Comparison of ENCODE assay signal across 8 cellular contexts in genomic region chrX:134374294-134374693, GRCh38. TPM values are rescaled to one million over a fixed set of nuclear protein-coding genes. Genes with fewer than 3 reads are reported as not detected.
DNase-seq lines count a peak whose midpoint lies in the region; ATAC-seq, FAIRE-seq and TF ChIP-seq lines count a peak whose summit lies in the region.

No MANE protein-coding gene starts in this region.

- H3K4me3 ChIP-seq in OCI-LY1 (ENCODE audit: low read depth, low read length, poor library complexity, severe bottlenecking) (peak overlapping the region; percentile 96), H1 (ENCODE audit: extremely low read depth in 1 of 4, insufficient read depth in 2 of 4, low read depth in 3 of 4, low read length in 4 of 4) (peak overlapping the region; percentile 67 to 99 (median 82)), ovary (peak overlapping the region; percentile 54)

- H3F3A ChIP-seq in OCI-LY1 (ENCODE audit: insufficient read depth, low read length) = no peaks in the 10 kb centered on the region

- no peaks in the 10 kb centered on the region for H3K36me3 ChIP-seq in ES-I3 (ENCODE audit: insufficient read depth, low read length)
- H3K36me3 ChIP-seq in OCI-LY1 (ENCODE audit: insufficient read depth, low read length) = peaks cover 12% of the 10 kb centered on the region
- H3K36me3 ChIP-seq in H1 (ENCODE audit: control insufficient read depth in 2 of 4, insufficient read depth in 4 of 4, low read length in 3 of 4) = peaks cover 0 to 17% (median 1%) of the 10 kb centered on the region in 4 experiments; a peak in 1 of 8 replicates
- H3K36me3 ChIP-seq in ovary = no peaks in the 10 kb centered on the region

- peak overlapping the region; percentile 81 for H3K4me2 ChIP-seq in OCI-LY1 (ENCODE audit: low read length)
- H3K4me2 ChIP-seq in H1 (ENCODE audit: insufficient read depth in 1 of 2, low read depth in 2 of 2, low read length in 2 of 2) = peak overlapping the region; percentile 65; a peak in 3 of 4 replicates

- peak overlapping the region; percentile 65; the same call in 1 of the 2 replicates for H3K9ac ChIP-seq in ES-I3 (ENCODE audit: low read depth, low read length)
- peak overlapping the region; percentile 99 for H3K9ac ChIP-seq in OCI-LY1 (ENCODE audit: low read length)
- H3K9ac ChIP-seq in H1 (replicated peaks in 1 of 4; ENCODE audit: extremely low read depth in 1 of 4, low read depth in 3 of 4, low read length in 3 of 4) = peak overlapping the region in 3 of 4 experiments; percentile 13 to 72 (median 54); a peak in 3 of 7 replicates

- H3K27me3 ChIP-seq in OCI-LY1 (ENCODE audit: insufficient read depth, low read length) (no peaks in the 10 kb centered on the region), H1 (replicated peaks in 1 of 4; ENCODE audit: control insufficient read depth in 3 of 4, extremely low read depth in 1 of 4, insufficient read depth in 3 of 4, low read length in 3 of 4) (no peaks in the 10 kb centered on the region), ovary (no peaks in the 10 kb centered on the region)

- no peak for FAIRE-seq in H1 (lab: Jason Lieb, UNC)

- H3K79me2 ChIP-seq in OCI-LY1 (ENCODE audit: insufficient read depth, low read length) (peaks cover 51% of the 10 kb centered on the region), H1 (ENCODE audit: control insufficient read depth in 1 of 2, insufficient read depth in 2 of 2, low read length in 2 of 2) (peaks cover 0 to 47% of the 10 kb centered on the region in 2 experiments; a peak in 3 of 4 replicates)

- no peak overlapping the region for H3K23ac ChIP-seq in H1 (ENCODE audit: insufficient read length)

- H4K91ac ChIP-seq in H1 (replicated peaks; ENCODE audit: insufficient read length, low read length) = no peak overlapping the region

- H3K9me2 ChIP-seq in OCI-LY1 (ENCODE audit: low read depth, low read length) = no peaks in the 10 kb centered on the region

- H3K56ac ChIP-seq in H1 (replicated peaks; ENCODE audit: insufficient read length, low read depth, low read length) = no peak overlapping the region

- TF ChIP-seq EP300 in H1 (IDR thresholded peaks at IDR 0.05; ENCODE audit: borderline replicate concordance in 1 of 2, low read depth in 2 of 2, low read length in 2 of 2) (no peak), ovary (IDR thresholded peaks at IDR 0.05) (no peak)

- WGBS in H1 (ENCODE audit: extremely low coverage in 1 of 2, insufficient coverage in 1 of 2, insufficient read length in 1 of 2, insufficient replicate concordance in 2 of 2, low coverage in 1 of 2, low lambda C conversion rate in 2 of 2, missing lambda C conversion rate in 1 of 2), 2 experiments = 3% methylated on average over 9 of the region's 9 CpGs; no CpG with 5 or more reads in 1 of the 2 experiments
- 26 to 38% (median 27%) methylated on average over 9 of the region's 9 CpGs for WGBS in ovary, 3 donors

- H2BK12ac ChIP-seq in H1 (ENCODE audit: low read depth, low read length) = no peak overlapping the region

- no peak overlapping the region for H3K18ac ChIP-seq in H1 (ENCODE audit: extremely low read depth, low read length)

- no peak overlapping the region for H2BK20ac ChIP-seq in H1 (ENCODE audit: low read length)

- POLR2A ChIA-PET in H1 (lab: Charles Lee; ENCODE audit: partially characterized antibody) = no interaction called here

- TF ChIP-seq POLR2A in H1 (IDR thresholded peaks at IDR 0.05; ENCODE audit: control extremely low read depth in 1 of 2, low read depth in 2 of 2, low read length in 2 of 2) (no peak), ovary (IDR thresholded peaks at IDR 0.05) (no peak)

- no peak overlapping the region for H2BK120ac ChIP-seq in H1 (replicated peaks; ENCODE audit: low read depth, low read length)

- ATAC-seq in HG03442 (IDR thresholded peaks at IDR 0.05; ENCODE audit: unreplicated experiment) (no peak), GM21576 (IDR thresholded peaks at IDR 0.05; ENCODE audit: unreplicated experiment) (no peak), GM21717 (IDR thresholded peaks at IDR 0.05; ENCODE audit: unreplicated experiment) (no peak)

- DNase-seq in H1 (ENCODE audit: low read depth in 1 of 2, low spot score in 2 of 2) (no peak), ovary (no peak), KG1 (lab: John Stamatoyannopoulos, UW) (no peak)

- no peak for TF ChIP-seq CTCF in OCI-LY1 (IDR thresholded peaks at IDR 0.05; ENCODE audit: low read length)
- no peak for TF ChIP-seq CTCF in H1 (IDR thresholded peaks at IDR 0.05; ENCODE audit: control extremely low read depth in 1 of 3, insufficient read depth in 1 of 3, low read depth in 1 of 3, low read length in 3 of 3)
- TF ChIP-seq CTCF in ovary (IDR thresholded peaks at IDR 0.05) = no peak

- no peak overlapping the region for H3K4ac ChIP-seq in H1 (replicated peaks; ENCODE audit: insufficient read length, low read depth, low read length)

- CTCF ChIA-PET in H1 (lab: Charles Lee; ENCODE audit: partially characterized antibody) = no interaction called here

- H3K4me1 ChIP-seq in ES-I3 (ENCODE audit: insufficient read depth, low read length) (peaks cover 8% of the 10 kb centered on the region; the same call in 1 of the 2 replicates), OCI-LY1 (ENCODE audit: insufficient read depth, low read length, severe bottlenecking) (peaks cover 39% of the 10 kb centered on the region), H1 (replicated peaks in 1 of 4; ENCODE audit: control insufficient read depth in 3 of 4, insufficient read depth in 4 of 4, low read length in 3 of 4) (peaks cover 0 to 2% (median 0%) of the 10 kb centered on the region in 4 experiments; a peak in 1 of 7 replicates), ovary (ENCODE audit: insufficient read depth) (peaks cover 2% of the 10 kb centered on the region)

- no peaks in the 10 kb centered on the region for H3K9me3 ChIP-seq in ES-I3 (ENCODE audit: control insufficient read depth, insufficient read depth, low read length)
- no peaks in the 10 kb centered on the region for H3K9me3 ChIP-seq in OCI-LY1 (ENCODE audit: low read length)
- H3K9me3 ChIP-seq in H1 (ENCODE audit: insufficient read depth in 2 of 2, low read depth in 1 of 2, low read length in 1 of 2) = no peaks in the 10 kb centered on the region
- no peaks in the 10 kb centered on the region for H3K9me3 ChIP-seq in ovary

- no peaks in the 10 kb centered on the region for H4K20me1 ChIP-seq in OCI-LY1 (ENCODE audit: insufficient read depth, low read length)
- no peaks in the 10 kb centered on the region for H4K20me1 ChIP-seq in H1 (replicated peaks in 1 of 2; ENCODE audit: control insufficient read depth in 1 of 2, insufficient read depth in 2 of 2, low read length in 2 of 2)

- H3K14ac ChIP-seq in H1 (ENCODE audit: insufficient read length) = no peak overlapping the region

- no peak overlapping the region for H4K5ac ChIP-seq in H1 (ENCODE audit: insufficient read length, low read depth, low read length)

- no peak overlapping the region for H2BK15ac ChIP-seq in H1 (ENCODE audit: low read length)

- intact Hi-C loops in ovary (cut with DNase I) = no loop called here

- H4K8ac ChIP-seq in H1 (ENCODE audit: extremely low read depth, insufficient read depth, low read length) = no peak overlapping the region

- TF ChIP-seq RAD21 in H1 (IDR thresholded peaks at IDR 0.05 in 1 of 2, conservative IDR thresholded peaks at IDR 0.05 in 1 of 2; ENCODE audit: low read depth in 2 of 2, low read length in 2 of 2) = no peak

- H3K79me1 ChIP-seq in H1 (ENCODE audit: low read depth, low read length) = no peaks in the 10 kb centered on the region

- no peak overlapping the region for H2BK5ac ChIP-seq in H1 (ENCODE audit: low read depth, low read length)

- no peaks in the 10 kb centered on the region for H3K23me2 ChIP-seq in H1 (ENCODE audit: low read depth, low read length)

- no peak overlapping the region for H2AFZ ChIP-seq in OCI-LY1 (ENCODE audit: low read length)
- H2AFZ ChIP-seq in H1 (ENCODE audit: low read length) = no peak overlapping the region

- H3K27ac ChIP-seq in OCI-LY1 (ENCODE audit: low read depth, low read length, poor library complexity, severe bottlenecking) = peak overlapping the region; percentile 95
- H3K27ac ChIP-seq in H1 (ENCODE audit: low read depth, low read length) = no peak overlapping the region
- H3K27ac ChIP-seq in ovary = peak overlapping the region in 1 of 2 donors; percentile 91

- H2AK5ac ChIP-seq in H1 (ENCODE audit: low read depth, low read length) = no peak overlapping the region

TF ChIP-seq in H1, 55 proteins besides CTCF, POLR2A, EP300 and RAD21:
- TF ChIP-seq BRCA1 (IDR thresholded peaks at IDR 0.05; ENCODE audit: low read depth, low read length) (no peak), NRF1 (IDR thresholded peaks at IDR 0.05; ENCODE audit: low read depth, low read length) (no peak), RFX5 (IDR thresholded peaks at IDR 0.05; ENCODE audit: borderline replicate concordance, low read depth, low read length) (no peak), NANOG (IDR thresholded peaks at IDR 0.05; ENCODE audit: insufficient read depth, low read depth, low read length, poor library complexity, severe bottlenecking) (no peak), CHD1 (IDR thresholded peaks at IDR 0.05; ENCODE audit: low read depth, low read length) (no peak), TCF12 (IDR thresholded peaks at IDR 0.05; ENCODE audit: low read depth, low read length) (no peak), FOSL1 (IDR thresholded peaks at IDR 0.05; ENCODE audit: insufficient read depth, low read depth, low read length) (no peak), SP2 (IDR thresholded peaks at IDR 0.05; ENCODE audit: low read length) (no peak), RBBP5 (IDR thresholded peaks at IDR 0.05; ENCODE audit: borderline replicate concordance, low read depth, low read length) (no peak), RXRA (IDR thresholded peaks at IDR 0.05; ENCODE audit: insufficient read depth, low read depth, low read length) (no peak), GABPA (IDR thresholded peaks at IDR 0.05; ENCODE audit: borderline replicate concordance, insufficient read depth, low read length) (no peak)

RNA-seq across cellular contexts. Expression of gene PHF6, which starts 1.2 kb away (rescaled TPM):
- 55.1 and 56.7 TPM in 2 replicates for total RNA-seq in H1 (2021; fragmentation: NEBNext Ultra II Directional; extraction: Animal tissue kit (Norgen Biotek cat#: 25700))
- polyA plus RNA-seq in H1 (2011; rRNA removed) (5.8 and 9.2 TPM in 2 replicates), ovary (10 to 100 TPM; 14.6 to 24.2 TPM)
- polyA plus RNA-seq in H1 (2011; cell fraction: cytosol; rRNA removed) = 14.4 TPM
- polyA plus RNA-seq in H1 (2011; cell fraction: nucleus; rRNA removed) = 4.8 TPM
- 16.2 to 39.1 TPM (median 19.8 TPM) in 4 replicates for polyA plus RNA-seq in H1 (2012, experiment 1 of 2)
- 2.0 TPM for polyA plus RNA-seq in H1 (2012, experiment 2 of 2)
- 36.3 TPM for polyA plus RNA-seq in H1 (2013, experiment 1 of 2)
- 36.8 TPM for polyA plus RNA-seq in H1 (2013, experiment 2 of 2)
- 24.0 and 32.3 TPM in 2 replicates for polyA minus RNA-seq in H1 (2011; rRNA and poly(A)+ RNA removed)
- polyA minus RNA-seq in H1 (2011; cell fraction: cytosol; rRNA and poly(A)+ RNA removed) = 18.6 TPM
- 19.6 TPM for polyA minus RNA-seq in H1 (2011; cell fraction: nucleus; rRNA and poly(A)+ RNA removed)
- total RNA-seq in ovary = 10 to 100 TPM; 27.1 to 50.4 (median 38.8) TPM
